Comparison of ENCODE assay signal across 24 cellular contexts in the genomic region with DNA sequence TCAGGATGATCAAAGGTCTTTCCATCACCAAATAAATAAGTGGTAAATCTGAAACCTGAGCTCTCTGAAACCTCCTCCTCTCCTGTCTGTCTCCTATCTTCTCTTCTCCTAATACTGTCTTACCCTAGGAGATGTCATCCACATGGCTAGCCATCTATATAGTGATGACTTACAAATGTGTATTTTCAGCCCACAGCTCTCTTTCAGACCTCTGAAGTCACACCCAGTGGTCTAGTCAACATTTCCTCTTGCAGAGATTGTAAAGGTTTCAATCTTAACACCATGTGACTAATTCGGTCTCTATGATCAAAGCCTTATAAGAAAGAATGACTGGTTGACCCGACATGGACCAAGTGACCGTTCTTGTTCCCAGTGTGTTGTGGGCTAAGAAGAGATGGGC.
DNase-seq lines count a peak whose midpoint lies in the region; ATAC-seq, FAIRE-seq and TF ChIP-seq lines count a peak whose summit lies in the region.
"Had no signal": no experiment of that assay in that cellular context is flagged by ENCODE, and none has a peak within 500 bp of the region (broad histone marks: within the 10 kb centered on the region; RNA-seq: fewer than 3 reads in every experiment).

No MANE protein-coding gene starts in this region.

- SMC1A ChIA-PET in GM12878 (lab: Charles Lee; ENCODE audit: uncharacterized antibody, unreplicated experiment) = interaction anchor here (0.6 to 1.2 kb wide), 2 partner anchors 85 to 250 kb away, joined by 3 read pairs; no protein-coding TSS in a partner anchor

- no peaks in the 10 kb centered on the region for H3K36me3 Mint-ChIP-seq in activated naive CD8-positive, alpha-beta T cell treated with anti-CD3 and anti-CD28 coated beads, Interleukin-2, amount 50 U/mL, for 24 hours (ENCODE audit: low read depth)
- no peaks in the 10 kb centered on the region for H3K36me3 Mint-ChIP-seq in activated naive CD8-positive, alpha-beta T cell treated with anti-CD3 and anti-CD28 coated beads for 36 hours
- H3K36me3 Mint-ChIP-seq: IgD-negative memory B cell had no signal

- WGBS in GM12878 (ENCODE audit: insufficient coverage, insufficient replicate concordance, low lambda C conversion rate, missing lambda C conversion rate) = 4% methylated on average over 3 of the region's 3 CpGs

- no peak overlapping the region for H3K4me2 ChIP-seq in GM12878 (ENCODE audit: control insufficient read depth, insufficient read depth)

- no peaks in the 10 kb centered on the region for H3K36me3 ChIP-seq in GM12878 (ENCODE audit: control insufficient read depth in 2 of 2, insufficient read depth in 2 of 2, low read length in 1 of 2)
- H3K36me3 ChIP-seq: Peyer's patch had no signal

- no peak for TF ChIP-seq POLR2A in GM12878 (IDR thresholded peaks at IDR 0.05; ENCODE audit: low read depth, low read length)

- POLR2A ChIA-PET in GM12878 (lab: Charles Lee) = no interaction called here

- peak; percentile 61 for ATAC-seq in activated naive CD8-positive, alpha-beta T cell treated with anti-CD3 and anti-CD28 coated beads, Interleukin-2, amount 50 U/mL, for 24 hours
- ATAC-seq in GM12878 = peak; percentile 64
- no peak for ATAC-seq in SK-N-SH treated with all-trans-retinoic acid at 6 μM for 48 hours
- ATAC-seq in HG02840 (IDR thresholded peaks at IDR 0.05; ENCODE audit: low FRiP score, unreplicated experiment) = no peak
- ATAC-seq in left lobe of liver = no peak
- ATAC-seq: HCT116 had no signal

- CTCF ChIA-PET in GM12878 (lab: Yijun Ruan, JAX) = interaction anchor here (1.0 to 1.5 kb wide), 2 partner anchors 9 to 16 kb away, joined by 4 read pairs; no protein-coding TSS in a partner anchor

- BruUV-seq in GM12878 (replicated peaks; lab: Mats Ljungman, UMichigan) = no TSS peak

- no peak for DNase-seq in activated naive CD8-positive, alpha-beta T cell treated with anti-CD3 and anti-CD28 coated beads, Interleukin-2, amount 50 U/mL, for 24 hours
- DNase-seq in activated naive CD8-positive, alpha-beta T cell treated with anti-CD3 and anti-CD28 coated beads for 36 hours = no peak
- DNase-seq in GM19239 (ENCODE audit: insufficient read length, low spot score) (no peak), GM12878 (ENCODE audit: low read depth, low spot score) (peak; percentile 7), SIG-M5 (lab: John Stamatoyannopoulos, UW) (no peak), left lobe of liver (ENCODE audit: low spot score) (no peak)
- DNase-seq: EL, GF-D8, GOT3, MV-4-11, NCI-H1105 treated with DMSO at 0.1 percent for 48 hours, NCI-H2029 treated with DMSO at 0.1 percent for 48 hours, NCI-H226, NCI-H510A treated with DMSO at 0.1 percent for 48 hours, NCI-H774, Peyer's patch, SJCRH30, T-helper 1 cell had no signal

- H3K4me1 Mint-ChIP-seq in activated naive CD8-positive, alpha-beta T cell treated with anti-CD3 and anti-CD28 coated beads, Interleukin-2, amount 50 U/mL, for 24 hours = peaks cover 3% of the 10 kb centered on the region
- peaks cover 1% of the 10 kb centered on the region for H3K4me1 Mint-ChIP-seq in activated naive CD8-positive, alpha-beta T cell treated with anti-CD3 and anti-CD28 coated beads for 36 hours
- H3K4me1 Mint-ChIP-seq: B cell had no signal

- intact Hi-C loops in GM12878 (cut with micrococcal nuclease; ENCODE audit: unreplicated experiment) = no loop called here

- no peaks in the 10 kb centered on the region for H3K9me3 Mint-ChIP-seq in activated naive CD8-positive, alpha-beta T cell treated with anti-CD3 and anti-CD28 coated beads, Interleukin-2, amount 50 U/mL, for 24 hours
- H3K9me3 Mint-ChIP-seq in activated naive CD8-positive, alpha-beta T cell treated with anti-CD3 and anti-CD28 coated beads for 36 hours = no peaks in the 10 kb centered on the region

- TF ChIP-seq EP300 in GM12878 (IDR thresholded peaks at IDR 0.05; ENCODE audit: borderline replicate concordance in 1 of 2, control insufficient read depth in 1 of 2, low read depth in 2 of 2, low read length in 2 of 2) = no peak

- TF ChIP-seq RAD21 in GM12878 (IDR thresholded peaks at IDR 0.05; ENCODE audit: insufficient read depth, low read depth, low read length) = no peak

- in situ Hi-C loops in GM12878 (cut with MboI) = no loop called here

- no peaks in the 10 kb centered on the region for H4K20me1 ChIP-seq in GM12878 (ENCODE audit: control insufficient read depth, insufficient read depth)

- no peaks in the 10 kb centered on the region; a peak in 1 of 4 replicates for H3K27me3 ChIP-seq in GM12878 (replicated peaks in 1 of 2; ENCODE audit: control insufficient read depth in 2 of 2, insufficient read depth in 2 of 2, low read length in 1 of 2)
- H3K27me3 ChIP-seq: Peyer's patch, SJCRH30 had no signal

- TF ChIP-seq CTCF in GM12878 (IDR thresholded peaks at IDR 0.05 in 2 of 3, conservative IDR thresholded peaks at IDR 0.05 in 1 of 3; ENCODE audit: control insufficient read depth in 2 of 3, extremely low read depth in 1 of 3, insufficient read depth in 1 of 3, low read depth in 3 of 3, low read length in 3 of 3) = no peak

- H3K4me1 ChIP-seq in GM12878 (ENCODE audit: control insufficient read depth, insufficient read depth, low read length) = no peaks in the 10 kb centered on the region
- H3K4me1 ChIP-seq: Peyer's patch, SJCRH30 had no signal

- FAIRE-seq in GM19239 (lab: Jason Lieb, UNC) (peak; percentile 52), GM12878 (lab: Jason Lieb, UNC) (no peak)
- FAIRE-seq: A204.1 had no signal

- H3K79me2 ChIP-seq in GM12878 (ENCODE audit: control insufficient read depth, insufficient read depth, low read length) = no peaks in the 10 kb centered on the region

- H3K27ac Mint-ChIP-seq in activated naive CD8-positive, alpha-beta T cell treated with anti-CD3 and anti-CD28 coated beads, Interleukin-2, amount 50 U/mL, for 24 hours = no peak overlapping the region
- no peak overlapping the region for H3K27ac Mint-ChIP-seq in activated naive CD8-positive, alpha-beta T cell treated with anti-CD3 and anti-CD28 coated beads for 36 hours
- H3K27ac Mint-ChIP-seq: B cell, IgD-negative memory B cell had no signal

- no peak overlapping the region for H3K9ac ChIP-seq in GM12878 (ENCODE audit: control insufficient read depth, insufficient read depth, low read length)

- H3K4me3 Mint-ChIP-seq in activated naive CD8-positive, alpha-beta T cell treated with anti-CD3 and anti-CD28 coated beads, Interleukin-2, amount 50 U/mL, for 24 hours = no peak overlapping the region
- no peak overlapping the region for H3K4me3 Mint-ChIP-seq in activated naive CD8-positive, alpha-beta T cell treated with anti-CD3 and anti-CD28 coated beads for 36 hours
- H3K4me3 Mint-ChIP-seq: B cell, IgD-negative memory B cell had no signal

- H3K27ac ChIP-seq in GM12878 (ENCODE audit: control insufficient read depth, insufficient read depth) = no peak overlapping the region
- H3K27ac ChIP-seq: Peyer's patch, SJCRH30 had no signal

- no peaks in the 10 kb centered on the region for H3K9me3 ChIP-seq in GM12878 (replicated peaks; ENCODE audit: control insufficient read depth, insufficient read depth, low read length)
- H3K9me3 ChIP-seq: Peyer's patch, SJCRH30 had no signal

- H2AFZ ChIP-seq in GM12878 (ENCODE audit: control insufficient read depth, low read depth, low read length) = no peak overlapping the region

- RAD21 ChIA-PET in GM12878 (lab: Charles Lee; ENCODE audit: unreplicated experiment) = no interaction called here

- peaks cover 10% of the 10 kb centered on the region for H3K27me3 Mint-ChIP-seq in activated naive CD8-positive, alpha-beta T cell treated with anti-CD3 and anti-CD28 coated beads, Interleukin-2, amount 50 U/mL, for 24 hours
- peaks cover 3% of the 10 kb centered on the region for H3K27me3 Mint-ChIP-seq in activated naive CD8-positive, alpha-beta T cell treated with anti-CD3 and anti-CD28 coated beads for 36 hours

- H3K4me3 ChIP-seq in GM12878 = no peak overlapping the region
- H3K4me3 ChIP-seq: Peyer's patch, SJCRH30 had no signal

TF ChIP-seq in GM12878, 131 proteins besides CTCF, POLR2A, EP300 and RAD21:
- TF ChIP-seq RUNX3 (IDR thresholded peaks at IDR 0.05; ENCODE audit: low read length) (peak; percentile 15; the same call in 1 of the 2 replicates), SMAD5 (IDR thresholded peaks at IDR 0.05; ENCODE audit: low read depth) (no peak)

TF ChIP-seq in SK-N-SH treated with all-trans-retinoic acid at 6 μM for 48 hours, 23 proteins besides CTCF, POLR2A, EP300 and RAD21:
- TF ChIP-seq PATZ1 (CRISPR knock-in tag; IDR thresholded peaks at IDR 0.05; ENCODE audit: borderline replicate concordance) (no peak), ZNF70 (CRISPR knock-in tag; IDR thresholded peaks at IDR 0.05) (no peak), BACH2 (CRISPR knock-in tag; IDR thresholded peaks at IDR 0.05; ENCODE audit: borderline replicate concordance) (no peak), SNAI2 (CRISPR knock-in tag; IDR thresholded peaks at IDR 0.05) (no peak)
TF ChIP-seq in SK-N-SH treated with all-trans-retinoic acid at 6 μM for 48 hours: peak in this region for 0.

Comparison
In these comparisons a context has a peak if more than half of its experiments do, and no peak if none do; other contexts are left out.
1. ATAC-seq: peak in activated naive CD8-positive, alpha-beta T cell treated with anti-CD3 and anti-CD28 coated beads, Interleukin-2, amount 50 U/mL, for 24 hours (single experiment) and GM12878 (single experiment); none in SK-N-SH treated with all-trans-retinoic acid at 6 μM for 48 hours (single experiment), HG02840 (single experiment) and left lobe of liver (single experiment).